ENCODE assay signal across 1 cellular context in the genomic region with DNA sequence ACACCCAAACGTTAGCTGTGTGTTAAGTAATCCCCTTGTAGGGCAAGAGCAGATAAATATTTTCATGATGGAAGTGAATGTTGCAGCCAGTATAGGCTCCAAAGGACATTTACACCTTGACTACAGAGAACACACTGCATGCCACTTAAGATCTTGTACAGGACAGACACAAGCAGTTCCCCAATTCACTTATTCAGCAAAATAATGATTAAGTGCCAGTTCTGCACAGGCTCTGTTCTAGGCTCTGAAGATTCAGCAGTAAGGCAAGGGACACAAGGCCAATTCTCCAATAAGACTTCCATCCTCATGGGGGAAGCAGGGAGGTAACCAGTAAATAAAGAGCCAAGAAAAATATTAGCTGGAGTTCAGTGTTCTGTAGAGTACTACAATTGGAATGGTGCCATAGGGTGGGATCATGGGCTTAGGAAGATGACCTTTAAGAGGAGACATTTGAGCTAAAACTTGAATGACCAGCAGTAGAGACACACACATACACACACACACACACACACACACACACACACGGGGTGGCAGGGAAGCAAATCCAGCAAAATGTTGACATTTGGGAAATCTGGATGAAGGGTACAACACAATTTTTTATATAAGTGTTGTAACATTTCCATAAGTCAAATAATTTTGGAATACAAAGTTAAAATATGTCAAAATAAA.
TF ChIP-seq lines count a peak whose summit lies in the region.

No MANE protein-coding gene starts in this region.

TF ChIP-seq in HepG2, 621 proteins besides CTCF, POLR2A, EP300 and RAD21:
- peak; percentile 32 to 70; a peak in 3 of 4 replicates for TF ChIP-seq MAFK (conservative IDR thresholded peaks at IDR 0.05 in 1 of 2, IDR thresholded peaks at IDR 0.05 in 1 of 2; ENCODE audit: low read length in 2 of 2)
- TF ChIP-seq, protein P1, sequence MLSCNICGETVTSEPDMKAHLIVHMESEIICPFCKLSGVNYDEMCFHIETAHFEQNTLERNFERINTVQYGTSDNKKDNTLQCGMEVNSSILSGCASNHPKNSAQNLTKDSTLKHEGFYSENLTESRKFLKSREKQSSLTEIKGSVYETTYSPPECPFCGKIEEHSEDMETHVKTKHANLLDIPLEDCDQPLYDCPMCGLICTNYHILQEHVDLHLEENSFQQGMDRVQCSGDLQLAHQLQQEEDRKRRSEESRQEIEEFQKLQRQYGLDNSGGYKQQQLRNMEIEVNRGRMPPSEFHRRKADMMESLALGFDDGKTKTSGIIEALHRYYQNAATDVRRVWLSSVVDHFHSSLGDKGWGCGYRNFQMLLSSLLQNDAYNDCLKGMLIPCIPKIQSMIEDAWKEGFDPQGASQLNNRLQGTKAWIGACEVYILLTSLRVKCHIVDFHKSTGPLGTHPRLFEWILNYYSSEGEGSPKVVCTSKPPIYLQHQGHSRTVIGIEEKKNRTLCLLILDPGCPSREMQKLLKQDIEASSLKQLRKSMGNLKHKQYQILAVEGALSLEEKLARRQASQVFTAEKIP (CRISPR knock-in tag; IDR thresholded peaks at IDR 0.05; ENCODE audit: borderline replicate concordance), result no peak
- TF ChIP-seq POLR2AphosphoS2 (IDR thresholded peaks at IDR 0.05; ENCODE audit: low read depth, low read length), result no peak
- TF ChIP-seq MAFF (IDR thresholded peaks at IDR 0.05; ENCODE audit: low read depth, low read length), result peak; percentile 38; the same call in 1 of the 2 replicates
